In the genomic region with DNA sequence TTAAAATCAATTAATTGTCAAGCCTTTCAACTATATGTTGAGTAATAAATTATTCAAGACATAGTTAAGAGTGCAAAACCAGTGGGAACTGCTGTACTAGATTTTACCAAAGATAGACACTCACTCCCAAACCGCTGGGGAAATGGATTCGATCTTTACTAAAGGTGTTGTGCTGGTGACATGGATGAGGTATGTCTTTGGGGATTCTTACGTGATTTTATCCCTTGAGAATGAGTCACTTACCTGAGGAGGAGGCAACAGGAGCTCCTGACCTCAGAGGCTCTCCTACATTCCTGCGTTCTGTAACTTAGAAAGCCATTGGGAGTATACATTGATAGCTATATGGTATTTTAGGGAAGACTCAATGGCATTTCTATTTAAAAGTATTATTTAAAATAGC, we compare ENCODE assay signal across 20 cellular contexts.
DNase-seq lines count a peak whose midpoint lies in the region; ATAC-seq and TF ChIP-seq lines count a peak whose summit lies in the region.
"Had no signal": no experiment of that assay in that cellular context is flagged by ENCODE, and none has a peak within 500 bp of the region (broad histone marks: within the 10 kb centered on the region; RNA-seq: fewer than 3 reads in every experiment).

No MANE protein-coding gene starts in this region.

- H3K4me1 Mint-ChIP-seq in chondrocyte (ENCODE audit: low read depth) = peaks cover 72% of the 10 kb centered on the region
- H3K4me1 Mint-ChIP-seq in nephron = peaks cover 63% of the 10 kb centered on the region
- H3K4me1 Mint-ChIP-seq: activated CD4-positive, alpha-beta T cell treated with anti-CD3 and anti-CD28 coated beads for 36 hours; activated naive CD8-positive, alpha-beta T cell treated with anti-CD3 and anti-CD28 coated beads, Interleukin-2, amount 10 ng/mL, durations not matched to agents 7 days and 5 days; activated T-helper 17 cell treated with anti-CD3 and anti-CD28 coated beads, Interleukin-2, amount 50 U/mL, for 72 hours; B cell; naive thymus-derived CD4-positive, alpha-beta T cell; stimulated activated effector memory CD8-positive, alpha-beta T cell treated with anti-CD3 and anti-CD28 coated beads, Interleukin-12 subunit alpha, Interleukin-12 subunit beta, amount 100 ng/mL, for 72 hours had no signal

- TF ChIP-seq CTCF in RWPE2 (IDR thresholded peaks at IDR 0.05; ENCODE audit: poor library complexity, severe bottlenecking) (no peak), chondrocyte (IDR thresholded peaks at IDR 0.05) (no peak), nephron (IDR thresholded peaks at IDR 0.05; ENCODE audit: unreplicated experiment in 3 of 3) (no peak), upper lobe of left lung (IDR thresholded peaks at IDR 0.05) (no peak)

- H3K27me3 ChIP-seq in RWPE2 (ENCODE audit: insufficient read depth, poor library complexity, severe bottlenecking) = no peaks in the 10 kb centered on the region
- H3K27me3 ChIP-seq in aorta (ENCODE audit: control insufficient read depth in 1 of 2, insufficient read depth in 2 of 2, low read length in 1 of 2) = no peaks in the 10 kb centered on the region
- no peaks in the 10 kb centered on the region for H3K27me3 ChIP-seq in upper lobe of left lung
- H3K27me3 ChIP-seq: ovary, right atrium auricular region had no signal

- H3K36me3 ChIP-seq in RWPE2 (ENCODE audit: low read depth) = no peaks in the 10 kb centered on the region
- H3K36me3 ChIP-seq in aorta (ENCODE audit: control insufficient read depth in 1 of 2, insufficient read depth in 2 of 2, low read length in 1 of 2) = no peaks in the 10 kb centered on the region
- no peaks in the 10 kb centered on the region for H3K36me3 ChIP-seq in upper lobe of left lung
- H3K36me3 ChIP-seq: ovary, right atrium auricular region had no signal

- no peak for DNase-seq in RWPE2 (ENCODE audit: low spot score)
- DNase-seq in chondrocyte (ENCODE audit: low spot score) = no peak
- DNase-seq in aorta = no peak
- DNase-seq in anterior cingulate cortex (lab: John Stamatoyannopoulos, UW) = no peak
- DNase-seq in upper lobe of left lung = no peak
- no peak for DNase-seq in A172 (ENCODE audit: low spot score)
- DNase-seq: activated CD4-positive, alpha-beta T cell treated with anti-CD3 and anti-CD28 coated beads for 36 hours; activated naive CD8-positive, alpha-beta T cell treated with anti-CD3 and anti-CD28 coated beads, Interleukin-2, amount 10 ng/mL, durations not matched to agents 7 days and 5 days; HCEC 1CT; hippocampal formation; islet precursor cell; naive thymus-derived CD4-positive, alpha-beta T cell; NCI-H1105; NCI-H524 had no signal

- H3K9me3 ChIP-seq in RWPE2 (ENCODE audit: severe bottlenecking) (no peaks in the 10 kb centered on the region), aorta (ENCODE audit: control insufficient read depth, low read length) (no peaks in the 10 kb centered on the region), upper lobe of left lung (no peaks in the 10 kb centered on the region)
- H3K9me3 ChIP-seq: ovary, right atrium auricular region had no signal

- peak overlapping the region; percentile 93 for H3K27ac Mint-ChIP-seq in chondrocyte (ENCODE audit: unreplicated experiment)
- H3K27ac Mint-ChIP-seq in nephron = peak overlapping the region; percentile 36 to 90 (median 63)
- H3K27ac Mint-ChIP-seq: activated CD4-positive, alpha-beta T cell treated with anti-CD3 and anti-CD28 coated beads for 36 hours; activated naive CD8-positive, alpha-beta T cell treated with anti-CD3 and anti-CD28 coated beads, Interleukin-2, amount 10 ng/mL, durations not matched to agents 7 days and 5 days; activated T-helper 17 cell treated with anti-CD3 and anti-CD28 coated beads, Interleukin-2, amount 50 U/mL, for 72 hours; B cell; naive thymus-derived CD4-positive, alpha-beta T cell; stimulated activated effector memory CD8-positive, alpha-beta T cell treated with anti-CD3 and anti-CD28 coated beads, Interleukin-12 subunit alpha, Interleukin-12 subunit beta, amount 100 ng/mL, for 72 hours had no signal

- H3K27ac ChIP-seq in RWPE2 (ENCODE audit: poor library complexity, severe bottlenecking) = peak overlapping the region; percentile 100
- peak overlapping the region; percentile 74 to 84 for H3K27ac ChIP-seq in aorta (ENCODE audit: low read depth in 1 of 2, low read length in 2 of 2)
- peak overlapping the region in 1 of 4 donors; percentile 58 for H3K27ac ChIP-seq in upper lobe of left lung

- H3K4me3 Mint-ChIP-seq in chondrocyte (ENCODE audit: unreplicated experiment) (no peak overlapping the region), nephron (no peak overlapping the region)
- H3K4me3 Mint-ChIP-seq: activated CD4-positive, alpha-beta T cell treated with anti-CD3 and anti-CD28 coated beads for 36 hours; activated naive CD8-positive, alpha-beta T cell treated with anti-CD3 and anti-CD28 coated beads, Interleukin-2, amount 10 ng/mL, durations not matched to agents 7 days and 5 days; activated T-helper 17 cell treated with anti-CD3 and anti-CD28 coated beads, Interleukin-2, amount 50 U/mL, for 72 hours; B cell; naive thymus-derived CD4-positive, alpha-beta T cell; stimulated activated effector memory CD8-positive, alpha-beta T cell treated with anti-CD3 and anti-CD28 coated beads, Interleukin-12 subunit alpha, Interleukin-12 subunit beta, amount 100 ng/mL, for 72 hours had no signal

- peaks cover 3% of the 10 kb centered on the region for H3K9me3 Mint-ChIP-seq in chondrocyte (ENCODE audit: low read depth)
- no peaks in the 10 kb centered on the region for H3K9me3 Mint-ChIP-seq in nephron
- H3K9me3 Mint-ChIP-seq: activated naive CD8-positive, alpha-beta T cell treated with anti-CD3 and anti-CD28 coated beads, Interleukin-2, amount 10 ng/mL, durations not matched to agents 7 days and 5 days; activated T-helper 17 cell treated with anti-CD3 and anti-CD28 coated beads, Interleukin-2, amount 50 U/mL, for 72 hours; stimulated activated effector memory CD8-positive, alpha-beta T cell treated with anti-CD3 and anti-CD28 coated beads, Interleukin-12 subunit alpha, Interleukin-12 subunit beta, amount 100 ng/mL, for 72 hours had no signal

- TF ChIP-seq POLR2A in upper lobe of left lung (IDR thresholded peaks at IDR 0.05) = no peak

- H3K4me1 ChIP-seq in RWPE2 (ENCODE audit: insufficient read depth, poor library complexity, severe bottlenecking) = peaks cover 51% of the 10 kb centered on the region
- H3K4me1 ChIP-seq in aorta (ENCODE audit: control insufficient read depth in 1 of 2, insufficient read depth in 2 of 2, low read length in 2 of 2) = peaks cover 5 to 16% of the 10 kb centered on the region in 2 donors
- H3K4me1 ChIP-seq in upper lobe of left lung = peaks cover 0 to 6% (median 3%) of the 10 kb centered on the region in 4 donors

- ATAC-seq in RWPE2 (ENCODE audit: low read depth) (peak; percentile 47), aorta (ENCODE audit: low FRiP score) (no peak), upper lobe of left lung (ENCODE audit: low FRiP score in 2 of 2) (no peak)
- ATAC-seq: activated CD4-positive, alpha-beta T cell treated with anti-CD3 and anti-CD28 coated beads for 36 hours; activated T-helper 17 cell treated with anti-CD3 and anti-CD28 coated beads, Interleukin-2, amount 50 U/mL, for 72 hours; naive thymus-derived CD4-positive, alpha-beta T cell; stimulated activated effector memory CD8-positive, alpha-beta T cell treated with anti-CD3 and anti-CD28 coated beads, Interleukin-12 subunit alpha, Interleukin-12 subunit beta, amount 100 ng/mL, for 72 hours had no signal

- H3K36me3 Mint-ChIP-seq in chondrocyte (ENCODE audit: low read depth) (peaks cover 2% of the 10 kb centered on the region), nephron (ENCODE audit: low read depth) (peaks cover 5% of the 10 kb centered on the region)
- H3K36me3 Mint-ChIP-seq: activated naive CD8-positive, alpha-beta T cell treated with anti-CD3 and anti-CD28 coated beads, Interleukin-2, amount 10 ng/mL, durations not matched to agents 7 days and 5 days; naive thymus-derived CD4-positive, alpha-beta T cell; stimulated activated effector memory CD8-positive, alpha-beta T cell treated with anti-CD3 and anti-CD28 coated beads, Interleukin-12 subunit alpha, Interleukin-12 subunit beta, amount 100 ng/mL, for 72 hours had no signal

- no peaks in the 10 kb centered on the region for H3K27me3 Mint-ChIP-seq in chondrocyte (ENCODE audit: low read depth)
- H3K27me3 Mint-ChIP-seq in nephron (ENCODE audit: low read depth) = peaks cover 2% of the 10 kb centered on the region
- H3K27me3 Mint-ChIP-seq: activated T-helper 17 cell treated with anti-CD3 and anti-CD28 coated beads, Interleukin-2, amount 50 U/mL, for 72 hours; B cell had no signal

- WGBS in aorta, 2 donors = 92 to 95% methylated on average over 4 of the region's 4 CpGs
- WGBS in upper lobe of left lung, 2 donors = 96 to 98% methylated on average over 4 of the region's 4 CpGs

- no peak for TF ChIP-seq EP300 in upper lobe of left lung (IDR thresholded peaks at IDR 0.05)

- H3K4me3 ChIP-seq in RWPE2 (ENCODE audit: severe bottlenecking) = no peak overlapping the region
- no peak overlapping the region for H3K4me3 ChIP-seq in aorta (ENCODE audit: low read length in 2 of 2)
- H3K4me3 ChIP-seq in upper lobe of left lung = no peak overlapping the region
- H3K4me3 ChIP-seq: ovary, right atrium auricular region had no signal

- intact Hi-C loops in aorta (cut with DNase I) = loop anchor here in 1 of 2 donors (5.0 to 10.0 kb wide), 2 partner anchors 130 to 198 kb away; a partner anchor contains a TSS
